In the genomic region with DNA sequence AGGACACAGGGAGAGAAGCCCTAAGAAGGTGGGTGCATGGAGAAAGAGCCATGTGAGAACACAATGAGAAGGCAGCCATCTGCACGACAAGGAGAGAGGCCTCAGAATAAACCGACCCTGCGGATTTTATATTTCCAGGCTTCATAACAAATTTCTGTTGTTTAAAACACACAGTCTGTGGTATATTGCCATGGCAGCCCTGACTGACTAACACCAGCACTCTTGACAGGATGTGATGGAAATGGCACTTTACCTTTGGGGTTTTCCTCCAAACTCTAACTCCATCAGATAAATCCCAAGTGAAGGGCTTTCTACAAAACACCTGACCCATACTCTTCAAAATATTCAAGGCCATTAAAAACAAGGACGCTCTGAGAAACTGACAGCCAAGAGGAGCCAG, we compare ENCODE assay signal across 30 cellular contexts.
"Had no signal": no experiment of that assay in that cellular context is flagged by ENCODE, and none has a peak within 500 bp of the region (broad histone marks: within the 10 kb centered on the region; RNA-seq: fewer than 3 reads in every experiment).

No MANE protein-coding gene starts in this region.

- ATAC-seq: activated CD4-positive, CD25-positive, alpha-beta regulatory T cell treated with anti-CD3 and anti-CD28 coated beads, Interleukin-2, amount 50 U/mL, for 24 hours; activated CD8-positive, alpha-beta T cell treated with anti-CD3 and anti-CD28 coated beads for 36 hours; activated naive CD4-positive, alpha-beta T cell treated with anti-CD3 and anti-CD28 coated beads, Interleukin-2, amount 50 U/mL, for 72 hours; activated T-cell treated with anti-CD3 and anti-CD28 coated beads, Interleukin-2, amount 50 U/mL, for 4 hours; activated T-helper 17 cell treated with anti-CD3 and anti-CD28 coated beads, Interleukin-2, amount 50 U/mL, for 72 hours; body of pancreas; esophagus mucosa; foreskin keratinocyte; gastroesophageal sphincter; heart right ventricle; T-helper 17 cell had no signal

- H3K27me3 ChIP-seq: adrenal gland, body of pancreas, foreskin keratinocyte, gastroesophageal sphincter, heart right ventricle had no signal

- H3K27ac ChIP-seq: adrenal gland, body of pancreas, foreskin keratinocyte, WERI-Rb-1 had no signal

- H3K27ac Mint-ChIP-seq: activated B cell treated with CpG ODN at 0.5 μM for 24 hours; activated CD8-positive, alpha-beta T cell treated with anti-CD3 and anti-CD28 coated beads for 36 hours; activated naive CD4-positive, alpha-beta T cell treated with anti-CD3 and anti-CD28 coated beads, Interleukin-2, amount 10 ng/mL, durations not matched to agents 7 days and 5 days; activated naive CD4-positive, alpha-beta T cell treated with anti-CD3 and anti-CD28 coated beads, Interleukin-2, amount 50 U/mL, for 72 hours; activated T-helper 17 cell treated with anti-CD3 and anti-CD28 coated beads, Interleukin-2, amount 50 U/mL, for 72 hours; T-helper 17 cell; T-helper 2 cell treated with Interferon-gamma antibody and Interleukin-4, amounts not matched to agents 5 μg/mL and 100 μg/mL, for 36 hours had no signal

- H3K4me1 Mint-ChIP-seq: activated B cell treated with CpG ODN at 0.5 μM for 24 hours; activated naive CD4-positive, alpha-beta T cell treated with anti-CD3 and anti-CD28 coated beads, Interleukin-2, amount 10 ng/mL, durations not matched to agents 7 days and 5 days; activated T-helper 17 cell treated with anti-CD3 and anti-CD28 coated beads, Interleukin-2, amount 50 U/mL, for 72 hours had no signal

- DNase-seq: activated B cell treated with CpG ODN at 0.5 μM for 24 hours; activated CD4-positive, alpha-beta T cell treated with anti-CD3 and anti-CD28 coated beads for 48 hours; activated CD4-positive, alpha-beta T cell treated with anti-CD3 and anti-CD28 coated beads, Interleukin-2, amount 50 U/mL, for 1 hour; activated CD4-positive, alpha-beta T cell treated with anti-CD3 and anti-CD28 coated beads, Interleukin-2, amount 50 U/mL, for 48 hours; activated CD8-positive, alpha-beta memory T cell treated with anti-CD3 and anti-CD28 coated beads for 24 hours; activated CD8-positive, alpha-beta T cell treated with anti-CD3 and anti-CD28 coated beads for 36 hours; activated effector memory CD4-positive, alpha-beta T cell treated with Interleukin-2 at 50 U/mL for 16 hours; activated gamma-delta T cell treated with Interleukin-2 at 50 U/mL for 16 hours; activated naive CD4-positive, alpha-beta T cell treated with anti-CD3 and anti-CD28 coated beads, Interleukin-2, amount 10 ng/mL, durations not matched to agents 7 days and 5 days; activated T-cell treated with anti-CD3 and anti-CD28 coated beads, Interleukin-2, amount 50 U/mL, for 4 hours; adrenal gland; amygdala; aorta; body of pancreas; caudate nucleus; cortex of kidney; effector CD8-positive, alpha-beta T cell; foreskin keratinocyte; heart right ventricle; T-helper 17 cell; T1000; WERI-Rb-1 had no signal

- H3K36me3 Mint-ChIP-seq: activated naive CD4-positive, alpha-beta T cell treated with anti-CD3 and anti-CD28 coated beads, Interleukin-2, amount 10 ng/mL, durations not matched to agents 7 days and 5 days; activated naive CD4-positive, alpha-beta T cell treated with anti-CD3 and anti-CD28 coated beads, Interleukin-2, amount 50 U/mL, for 72 hours had no signal

- H3K9me3 Mint-ChIP-seq: activated B cell treated with CpG ODN at 0.5 μM for 24 hours; activated CD8-positive, alpha-beta T cell treated with anti-CD3 and anti-CD28 coated beads for 36 hours; activated naive CD4-positive, alpha-beta T cell treated with anti-CD3 and anti-CD28 coated beads, Interleukin-2, amount 10 ng/mL, durations not matched to agents 7 days and 5 days; activated naive CD4-positive, alpha-beta T cell treated with anti-CD3 and anti-CD28 coated beads, Interleukin-2, amount 50 U/mL, for 72 hours; activated T-cell treated with anti-CD3 and anti-CD28 coated beads, Interleukin-2, amount 50 U/mL, for 4 hours; activated T-helper 17 cell treated with anti-CD3 and anti-CD28 coated beads, Interleukin-2, amount 50 U/mL, for 72 hours; T-helper 2 cell treated with Interferon-gamma antibody and Interleukin-4, amounts not matched to agents 5 μg/mL and 100 μg/mL, for 36 hours had no signal

- H3K36me3 ChIP-seq: adrenal gland, gastroesophageal sphincter, heart right ventricle, WERI-Rb-1 had no signal

- H3K4me3 ChIP-seq: adrenal gland, body of pancreas, gastroesophageal sphincter, heart right ventricle had no signal

- FAIRE-seq: colon, endometrium had no signal

- H3K4me3 Mint-ChIP-seq: activated B cell treated with CpG ODN at 0.5 μM for 24 hours; activated CD8-positive, alpha-beta T cell treated with anti-CD3 and anti-CD28 coated beads for 36 hours; activated naive CD4-positive, alpha-beta T cell treated with anti-CD3 and anti-CD28 coated beads, Interleukin-2, amount 10 ng/mL, durations not matched to agents 7 days and 5 days; activated T-cell treated with anti-CD3 and anti-CD28 coated beads, Interleukin-2, amount 50 U/mL, for 4 hours; activated T-helper 17 cell treated with anti-CD3 and anti-CD28 coated beads, Interleukin-2, amount 50 U/mL, for 72 hours; T-helper 17 cell; T-helper 2 cell treated with Interferon-gamma antibody and Interleukin-4, amounts not matched to agents 5 μg/mL and 100 μg/mL, for 36 hours had no signal

- H3K9me3 ChIP-seq: adrenal gland, body of pancreas, gastroesophageal sphincter, heart right ventricle had no signal

- H3K4me1 ChIP-seq: body of pancreas had no signal
